7 cellular contexts compared by ENCODE assay signal in genomic region chr20:49186535-49187329, GRCh38. TPM values are rescaled to one million over a fixed set of nuclear protein-coding genes. Genes with fewer than 3 reads are reported as not detected.
DNase-seq lines count a peak whose midpoint lies in the region; FAIRE-seq and TF ChIP-seq lines count a peak whose summit lies in the region.

No MANE protein-coding gene starts in this region.

- BruUV-seq in endothelial cell of umbilical vein (replicated peaks; lab: Mats Ljungman, UMichigan) = TSS peak; percentile 32

- peak overlapping the region; percentile 89 for H3K4me2 ChIP-seq in endothelial cell of umbilical vein (ENCODE audit: insufficient read depth, low read length)

- dilution Hi-C loops in endothelial cell of umbilical vein (cut with MboI; ENCODE audit: extremely low pct_ligation_motif_present, low sequenced_read_pairs) = no loop called here

- H3K27me3 ChIP-seq in endothelial cell of umbilical vein (ENCODE audit: control insufficient read depth in 2 of 2, insufficient read depth in 2 of 2, low read length in 2 of 2) (peaks cover 0 to 4% of the 10 kb centered on the region in 2 experiments), muscle layer of colon (ENCODE audit: control insufficient read depth in 1 of 2, insufficient read depth in 2 of 2, low read length in 2 of 2) (no peaks in the 10 kb centered on the region)

- H3K4me1 ChIP-seq in endothelial cell of umbilical vein (ENCODE audit: control insufficient read depth, extremely low read depth, insufficient read depth, low read length) (peaks cover 7% of the 10 kb centered on the region), muscle layer of colon (ENCODE audit: insufficient read depth, low read length) (peaks cover 10% of the 10 kb centered on the region)

- CTCF ChIA-PET in endothelial cell of umbilical vein (lab: Charles Lee) = interaction anchor here (1.0 to 1.7 kb wide), 4 partner anchors 19 to 54 kb away, joined by 4 to 11 read pairs (median 6); no protein-coding TSS in a partner anchor

- TF ChIP-seq POLR2A in endothelial cell of umbilical vein (IDR thresholded peaks at IDR 0.05; ENCODE audit: low read depth, low read length) = peak; percentile 25

- H3K9ac ChIP-seq in endothelial cell of umbilical vein (replicated peaks; ENCODE audit: extremely low read depth, insufficient read depth, low read length) (peak overlapping the region; percentile 70), muscle layer of colon (ENCODE audit: low read length) (peak overlapping the region; percentile 89)

- POLR2A ChIA-PET in endothelial cell of umbilical vein (lab: Charles Lee) = no interaction called here

- peak; percentile 70 for DNase-seq in GM13977 (ENCODE audit: low spot score)
- DNase-seq in NCI-H69 (lab: John Stamatoyannopoulos, UW) = peak; percentile 40
- DNase-seq in activated CD8-positive, alpha-beta memory T cell treated with anti-CD3 and anti-CD28 coated beads, Interleukin-2, amount 50 U/mL, for 1 hour (ENCODE audit: extremely low read depth) = peak; percentile 40
- DNase-seq in endothelial cell of umbilical vein (ENCODE audit: low read depth, low spot score) = peak; percentile 71
- DNase-seq in stimulated activated CD8-positive, alpha-beta memory T cell treated with anti-CD3 and anti-CD28 coated beads, Interleukin-7, amount 100 ng/mL, for 4 hours (ENCODE audit: low read depth in 2 of 2) = peak; percentile 67 to 75
- no peak for DNase-seq in NCI-H2081 treated with DMSO at 0.1 percent for 48 hours (lab: John Stamatoyannopoulos, UW)

- peak overlapping the region; percentile 83 to 94 (median 90) for H3K4me3 ChIP-seq in endothelial cell of umbilical vein (replicated peaks in 1 of 3; ENCODE audit: insufficient read depth in 1 of 3, low read depth in 1 of 3, low read length in 3 of 3)
- H3K4me3 ChIP-seq in muscle layer of colon (ENCODE audit: low read depth in 1 of 2, low read length in 2 of 2) = peak overlapping the region; percentile 74 to 93

- H3K79me2 ChIP-seq in endothelial cell of umbilical vein (ENCODE audit: control insufficient read depth, insufficient read depth, low read length) = peaks cover 62% of the 10 kb centered on the region

- TF ChIP-seq CTCF in GM13977 (IDR thresholded peaks at IDR 0.05; ENCODE audit: extremely low read depth, insufficient read depth, missing control alignments) (no peak), endothelial cell of umbilical vein (IDR thresholded peaks at IDR 0.05; ENCODE audit: extremely low read depth in 1 of 2, insufficient read depth in 1 of 2, low read depth in 1 of 2, low read length in 2 of 2) (no peak)

- H3K27ac ChIP-seq in endothelial cell of umbilical vein (ENCODE audit: insufficient read depth, low read depth, low read length) (no peak overlapping the region), muscle layer of colon (ENCODE audit: low read depth, low read length) (peak overlapping the region; percentile 95)

- in situ Hi-C loops in GM13977 (cut with MboI; ENCODE audit: low pct_unique_long_range_greater_than_20kb, low sequenced_read_pairs, unreplicated experiment) = no loop called here

- H4K20me1 ChIP-seq in endothelial cell of umbilical vein (replicated peaks; ENCODE audit: control insufficient read depth, extremely low read depth, insufficient read depth, low read length) = peaks cover 14% of the 10 kb centered on the region

- H3K36me3 ChIP-seq in endothelial cell of umbilical vein (ENCODE audit: control insufficient read depth in 2 of 2, extremely low read depth in 1 of 2, insufficient read depth in 2 of 2, low read length in 2 of 2) = no peaks in the 10 kb centered on the region
- no peaks in the 10 kb centered on the region for H3K36me3 ChIP-seq in muscle layer of colon (ENCODE audit: insufficient read depth, low read length)

- no peak overlapping the region for H2AFZ ChIP-seq in endothelial cell of umbilical vein (ENCODE audit: low read depth, low read length)

- H3K9me3 ChIP-seq in endothelial cell of umbilical vein (replicated peaks; ENCODE audit: control insufficient read depth, insufficient read depth, low read length) (no peaks in the 10 kb centered on the region), muscle layer of colon (ENCODE audit: low read length) (no peaks in the 10 kb centered on the region)

- H3K9me1 ChIP-seq in endothelial cell of umbilical vein (replicated peaks; ENCODE audit: control insufficient read depth, extremely low read depth, insufficient read depth, low read length) = no peaks in the 10 kb centered on the region

- intact Hi-C loops in endothelial cell of umbilical vein (cut with micrococcal nuclease) = no loop called here

- FAIRE-seq in endothelial cell of umbilical vein (lab: Jason Lieb, UNC) = peak; percentile 31

TF ChIP-seq in endothelial cell of umbilical vein, 7 proteins besides CTCF, POLR2A, EP300 and RAD21:
- TF ChIP-seq FOS (IDR thresholded peaks at IDR 0.05; ENCODE audit: borderline replicate concordance, insufficient read depth, low read length) = no peak
- TF ChIP-seq EZH2 (IDR thresholded peaks at IDR 0.05; ENCODE audit: borderline replicate concordance, low read depth, low read length, severe bottlenecking) = no peak
- TF ChIP-seq GATA2 (IDR thresholded peaks at IDR 0.05; ENCODE audit: insufficient read depth, insufficient read length, low read depth, low read length) = no peak
- no peak for TF ChIP-seq JUN (IDR thresholded peaks at IDR 0.05; ENCODE audit: borderline replicate concordance, insufficient read depth, insufficient read length, low read depth)
- no peak for TF ChIP-seq POLR2AphosphoS5 (IDR thresholded peaks at IDR 0.05; ENCODE audit: insufficient read depth, low read depth, low read length)
- no peak for TF ChIP-seq MAX (IDR thresholded peaks at IDR 0.05; ENCODE audit: insufficient read depth, insufficient read length)
- TF ChIP-seq MYC (IDR thresholded peaks at IDR 0.05; ENCODE audit: low read depth, low read length) = no peak

RNA-seq across cellular contexts. Expression of gene STAU1, which starts 1.4 kb away (rescaled TPM):
- 98.1 and 103 TPM in 2 replicates for total RNA-seq in endothelial cell of umbilical vein
- polyA plus RNA-seq in endothelial cell of umbilical vein = 40.9 and 53.1 TPM in 2 replicates
- 68.8 and 70.2 TPM in 2 replicates for polyA plus RNA-seq in endothelial cell of umbilical vein (2011; cell fraction: cytosol; rRNA removed)
- 45.4 and 49.6 TPM in 2 replicates for polyA plus RNA-seq in endothelial cell of umbilical vein (2011; cell fraction: nucleus; rRNA removed)
- polyA plus RNA-seq in endothelial cell of umbilical vein (2012) = 94.8 and 98.0 TPM in 2 replicates
- 55.8 and 57.2 TPM in 2 replicates for polyA minus RNA-seq in endothelial cell of umbilical vein
- 38.0 TPM for polyA minus RNA-seq in endothelial cell of umbilical vein (2011; cell fraction: cytosol; rRNA and poly(A)+ RNA removed)
- polyA minus RNA-seq in endothelial cell of umbilical vein (2011; cell fraction: nucleus; rRNA and poly(A)+ RNA removed) = 22.6 and 23.6 TPM in 2 replicates

RNA-seq across cellular contexts. Expression of gene DDX27, which starts 32.5 kb away (rescaled TPM):
- 25.7 and 26.1 TPM in 2 replicates for total RNA-seq in endothelial cell of umbilical vein
- polyA plus RNA-seq in endothelial cell of umbilical vein = 23.1 and 24.0 TPM in 2 replicates
- 22.6 and 22.7 TPM in 2 replicates for polyA plus RNA-seq in endothelial cell of umbilical vein (2011; cell fraction: cytosol; rRNA removed)
- polyA plus RNA-seq in endothelial cell of umbilical vein (2011; cell fraction: nucleus; rRNA removed) = 36.9 and 40.1 TPM in 2 replicates
- 24.5 and 27.6 TPM in 2 replicates for polyA plus RNA-seq in endothelial cell of umbilical vein (2012)
- polyA minus RNA-seq in endothelial cell of umbilical vein = 17.7 and 21.1 TPM in 2 replicates
- 36.2 TPM for polyA minus RNA-seq in endothelial cell of umbilical vein (2011; cell fraction: cytosol; rRNA and poly(A)+ RNA removed)
- 18.0 and 20.7 TPM in 2 replicates for polyA minus RNA-seq in endothelial cell of umbilical vein (2011; cell fraction: nucleus; rRNA and poly(A)+ RNA removed)
